Comparison of ENCODE assay signal across 18 cellular contexts in the genomic region with DNA sequence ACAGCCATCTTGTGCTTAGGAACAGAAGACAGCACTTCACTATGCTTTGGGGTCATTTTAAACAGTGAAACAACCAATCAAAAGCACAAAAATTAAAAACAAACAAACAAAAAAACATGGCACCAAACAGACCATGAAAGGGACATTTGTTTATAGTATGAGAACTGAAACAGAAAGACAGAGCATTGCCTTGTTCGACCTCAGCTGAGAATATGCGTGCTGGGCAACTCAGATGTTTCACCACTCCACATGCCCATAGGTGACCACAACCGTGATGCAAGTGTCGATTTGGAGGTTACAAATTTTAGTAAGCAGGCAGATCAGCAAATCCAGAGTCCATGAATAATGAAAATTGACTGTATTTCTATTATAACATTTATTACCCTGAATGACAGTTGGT. TPM values are rescaled to one million over a fixed set of nuclear protein-coding genes. Genes with fewer than 3 reads are reported as not detected.
"Had no signal": no experiment of that assay in that cellular context is flagged by ENCODE, and none has a peak within 500 bp of the region (broad histone marks: within the 10 kb centered on the region; RNA-seq: fewer than 3 reads in every experiment).

No MANE protein-coding gene starts in this region.

- H3K27ac ChIP-seq: esophagus muscularis mucosa, foreskin keratinocyte, gastroesophageal sphincter, heart left ventricle, hepatocyte, pancreas, right lobe of liver, thoracic aorta, tibial nerve, upper lobe of left lung had no signal

- DNase-seq: effector CD8-positive, alpha-beta T cell; endodermal cell; foreskin keratinocyte; heart left ventricle; kidney; natural killer cell; pancreas; right lobe of liver; small intestine; stimulated activated CD4-positive, alpha-beta T cell treated with anti-CD3 and anti-CD28 coated beads, Interleukin-15, amount 100 ng/mL, for 24 hours; stimulated activated CD4-positive, alpha-beta T cell treated with anti-CD3 and anti-CD28 coated beads, Interleukin-2, amount 100 ng/mL, for 48 hours; stimulated activated naive B cell treated with anti-CD40 and anti-IgM and Interleukin-4, amounts not matched to agents 10 μg/mL and 1 μg/mL and 100 μg/mL, for 72 hours had no signal

RNA-seq across cellular contexts. Expression of a gene that starts 30.0 kb away (rescaled TPM):
- total RNA-seq: endodermal cell, foreskin keratinocyte had no signal
